ENCODE assay signal across 33 cellular contexts in genomic region chr14:43198465-43198864, GRCh38.
"Had no signal": no experiment of that assay in that cellular context is flagged by ENCODE, and none has a peak within 500 bp of the region (broad histone marks: within the 10 kb centered on the region; RNA-seq: fewer than 3 reads in every experiment).

No MANE protein-coding gene starts in this region.

- H3K27ac ChIP-seq: adrenal gland, ascending aorta, body of pancreas, brain microvascular endothelial cell, breast epithelium, cardiac muscle cell had no signal

- H3K9me3 ChIP-seq: adrenal gland, ascending aorta, body of pancreas, breast epithelium had no signal

- ATAC-seq: activated naive CD4-positive, alpha-beta T cell treated with anti-CD3 and anti-CD28 coated beads, Interleukin-2, amount 50 U/mL, for 72 hours; activated naive CD8-positive, alpha-beta T cell treated with anti-CD3 and anti-CD28 coated beads, Interleukin-2, amount 50 U/mL, for 24 hours; activated T-cell treated with anti-CD3 and anti-CD28 coated beads, Interleukin-2, amount 50 U/mL, for 4 hours; activated T-cell treated with anti-CD3 and anti-CD28 coated beads, Interleukin-2, amount 50 U/mL, for 72 hours; activated T-helper 17 cell treated with anti-CD3 and anti-CD28 coated beads, Interleukin-2, amount 50 U/mL, for 72 hours; body of pancreas had no signal

- DNase-seq: activated effector memory CD4-positive, alpha-beta T cell treated with anti-CD3 and anti-CD28 coated beads, Interleukin-2, amount 50 U/mL, for 16 hours; activated effector memory CD4-positive, alpha-beta T cell treated with Interleukin-2 at 50 U/mL for 16 hours; activated gamma-delta T cell; activated gamma-delta T cell treated with Interleukin-2 at 50 U/mL for 16 hours; activated naive CD4-positive, alpha-beta T cell; activated naive CD4-positive, alpha-beta T cell treated with anti-CD3 and anti-CD28 coated beads for 36 hours; activated naive CD4-positive, alpha-beta T cell treated with anti-CD3 and anti-CD28 coated beads, Interleukin-2, amount 10 ng/mL, durations not matched to agents 7 days and 5 days; activated naive CD4-positive, alpha-beta T cell treated with anti-CD3 and anti-CD28 coated beads, Interleukin-2, amount 50 U/mL, for 16 hours; activated naive CD4-positive, alpha-beta T cell treated with Interleukin-2 at 50 U/mL for 16 hours; activated naive CD8-positive, alpha-beta T cell treated with anti-CD3 and anti-CD28 coated beads for 36 hours; activated naive CD8-positive, alpha-beta T cell treated with anti-CD3 and anti-CD28 coated beads, Interleukin-2, amount 10 ng/mL, durations not matched to agents 7 days and 5 days; activated naive CD8-positive, alpha-beta T cell treated with anti-CD3 and anti-CD28 coated beads, Interleukin-2, amount 50 U/mL, for 24 hours; activated T-cell treated with anti-CD3 and anti-CD28 coated beads, Interleukin-2, amount 50 U/mL, for 24 hours; activated T-cell treated with anti-CD3 and anti-CD28 coated beads, Interleukin-2, amount 50 U/mL, for 4 hours; activated T-cell treated with anti-CD3 and anti-CD28 coated beads, Interleukin-2, amount 50 U/mL, for 48 hours; activated T-cell treated with anti-CD3 and anti-CD28 coated beads, Interleukin-2, amount 50 U/mL, for 72 hours; adrenal gland; amniotic stem cell; amygdala; anterior cingulate cortex; aorta; body of pancreas; brain microvascular endothelial cell; caudate nucleus; central memory CD4-positive, alpha-beta T cell; cerebellar nuclear complex had no signal

- H3K4me3 ChIP-seq: adrenal gland, ascending aorta, body of pancreas, breast epithelium, cardiac muscle cell had no signal

- H3K4me1 ChIP-seq: adrenal gland, ascending aorta, body of pancreas, breast epithelium had no signal

- FAIRE-seq: astrocyte, bronchial epithelial cell had no signal

- H3K36me3 ChIP-seq: adrenal gland, ascending aorta, brain microvascular endothelial cell, breast epithelium, cardiac muscle cell had no signal

- H3K27me3 ChIP-seq: adrenal gland, ascending aorta, body of pancreas, brain microvascular endothelial cell, breast epithelium, cardiac muscle cell had no signal
